In genomic region chr1:155127105-155127671, GRCh38 we compare ENCODE assay signal across 7 cellular contexts.
DNase-seq lines count a peak whose midpoint lies in the region; ATAC-seq and TF ChIP-seq lines count a peak whose summit lies in the region.

No MANE protein-coding gene starts in this region.

- peaks cover 32% of the 10 kb centered on the region for H3K4me1 ChIP-seq in iPS-15b (ENCODE audit: control insufficient read depth, insufficient read depth, low read length)
- H3K4me1 ChIP-seq in rectal smooth muscle tissue (ENCODE audit: control insufficient read depth, insufficient read depth, low read length), result peaks cover 19% of the 10 kb centered on the region

- DNase-seq in GM06990 (ENCODE audit: extremely low read depth, insufficient read length) (peak; percentile 34), NCI-H526 treated with DMSO at 0.1 percent for 48 hours (lab: John Stamatoyannopoulos, UW) (peak; percentile 97), brain microvascular endothelial cell (peak; percentile 41), HUDEP-2 (lab: John Stamatoyannopoulos, UW; ENCODE audit: unreplicated experiment in 76 of 76) (no peak)

- H3K9ac ChIP-seq in iPS-15b (ENCODE audit: low read depth, low read length) (no peak overlapping the region), rectal smooth muscle tissue (ENCODE audit: low read length) (peak overlapping the region; percentile 63)

- no peaks in the 10 kb centered on the region for H3K9me3 ChIP-seq in iPS-15b (ENCODE audit: control insufficient read depth, insufficient read depth, low read length)

- H3K27me3 ChIP-seq in GM06990 (replicated peaks; ENCODE audit: control insufficient read depth, insufficient read depth, low read length) (no peaks in the 10 kb centered on the region; the same call in 1 of the 2 replicates), brain microvascular endothelial cell (replicated peaks) (peaks cover 28% of the 10 kb centered on the region), iPS-15b (ENCODE audit: control insufficient read depth, insufficient read depth, low read length) (peaks cover 68% of the 10 kb centered on the region), rectal smooth muscle tissue (ENCODE audit: control insufficient read depth, insufficient read depth, low read length) (peaks cover 6% of the 10 kb centered on the region)

- H3K4me3 ChIP-seq in GM06990 (replicated peaks; ENCODE audit: low read depth, low read length) (peak overlapping the region; percentile 65), brain microvascular endothelial cell (ENCODE audit: low read depth, low read length) (peak overlapping the region; percentile 44), iPS-15b (ENCODE audit: low read depth, low read length) (peak overlapping the region; percentile 87), rectal smooth muscle tissue (ENCODE audit: low read length) (peak overlapping the region; percentile 70)

- in situ Hi-C loops in brain microvascular endothelial cell (cut with HindIII; ENCODE audit: low pct_ligation_motif_present, low sequenced_read_pairs), result no loop called here

- H3K27ac ChIP-seq in brain microvascular endothelial cell (no peak overlapping the region), rectal smooth muscle tissue (ENCODE audit: low read depth, low read length) (peak overlapping the region; percentile 76)

- no peak for TF ChIP-seq CTCF in GM06990 (IDR thresholded peaks at IDR 0.05; ENCODE audit: insufficient read depth, low read length, poor library complexity, severe bottlenecking)
- no peak for TF ChIP-seq CTCF in brain microvascular endothelial cell (IDR thresholded peaks at IDR 0.05; ENCODE audit: low read depth, low read length, missing control alignments)

- ATAC-seq in GM19467 (IDR thresholded peaks at IDR 0.05; ENCODE audit: unreplicated experiment), result no peak

- H3K36me3 ChIP-seq in GM06990 (ENCODE audit: control insufficient read depth, insufficient read depth, low read length) (no peaks in the 10 kb centered on the region), brain microvascular endothelial cell (replicated peaks) (no peaks in the 10 kb centered on the region), iPS-15b (ENCODE audit: control insufficient read depth, insufficient read depth, low read length) (no peaks in the 10 kb centered on the region), rectal smooth muscle tissue (ENCODE audit: control insufficient read depth, insufficient read depth, low read length) (peaks cover 9% of the 10 kb centered on the region)

Comparison
In these comparisons a context has a peak if more than half of its experiments do, and no peak if none do; other contexts are left out.
1. DNase-seq: peak in GM06990 (single experiment), NCI-H526 treated with DMSO at 0.1 percent for 48 hours (single experiment) and brain microvascular endothelial cell (single experiment); none in HUDEP-2 (0 of 76).
2. Peak in every context shown above with its lines, with median percentiles within 50 percentile points of each other: H3K4me3 ChIP-seq.